8 cellular contexts compared by ENCODE assay signal in genomic region chr1:36088577-36089392, GRCh38. TPM values are rescaled to one million over a fixed set of nuclear protein-coding genes. Genes with fewer than 3 reads are reported as not detected.
DNase-seq lines count a peak whose midpoint lies in the region; ATAC-seq and TF ChIP-seq lines count a peak whose summit lies in the region.

Gene ADPRS (plus strand): TSS chr1:36088892. CDS start chr1:36088905, 13 bp downstream.

- CTCF ChIA-PET in BJ (lab: Yijun Ruan, JAX) = interaction anchor here (0.6 to 4.4 kb wide), 5 partner anchors 15 to 347 kb away, joined by 3 to 22 read pairs (median 4); partner anchors contain the start of gene AGO1

- peaks cover 19% of the 10 kb centered on the region for H3K36me3 ChIP-seq in BJ (ENCODE audit: control insufficient read depth, insufficient read depth, low read length)

- DNase-seq in BJ (ENCODE audit: low read depth) (no peak), NCI-H460 (ENCODE audit: extremely low read depth, low read depth) (peak; percentile 75), chondrocyte (ENCODE audit: low spot score) (peak; percentile 97), kidney glomerular epithelial cell (lab: John Stamatoyannopoulos, UW) (peak; percentile 75)
- DNase-seq in activated CD4-positive, alpha-beta T cell treated with anti-CD3 and anti-CD28 coated beads for 24 hours (ENCODE audit: low read depth in 2 of 2) = peak; percentile 82 to 83
- peak; percentile 78 to 88 for DNase-seq in stimulated activated CD4-positive, alpha-beta T cell treated with anti-CD3 and anti-CD28 coated beads, Interleukin-15, amount 100 ng/mL, for 48 hours (ENCODE audit: low read depth in 2 of 2)

- H3K4me3 Mint-ChIP-seq in chondrocyte (ENCODE audit: unreplicated experiment) = peak within 1 kb of the TSS; percentile 83

- H3K9me3 Mint-ChIP-seq in chondrocyte (ENCODE audit: low read depth) = no peaks in the 10 kb centered on the region

- peak; percentile 98 for TF ChIP-seq POLR2A in GM19193 (IDR thresholded peaks at IDR 0.05; ENCODE audit: extremely low read depth, insufficient read depth, insufficient read length)

- H3K27me3 ChIP-seq in BJ (ENCODE audit: control insufficient read depth, insufficient read depth, low read length) = no peaks in the 10 kb centered on the region

- peak within 1 kb of the TSS; percentile 96 for H3K4me3 ChIP-seq in BJ (ENCODE audit: low read depth, low read length)

- TF ChIP-seq CTCF in BJ (IDR thresholded peaks at IDR 0.05; ENCODE audit: insufficient read depth, low read depth, low read length) (peak; percentile 85), chondrocyte (IDR thresholded peaks at IDR 0.05) (peak; percentile 98)

- POLR2A ChIA-PET in BJ (lab: Charles Lee) = interaction anchor here (0.7 kb wide), 1 partner anchor 156 kb away, joined by 3 read pairs; no protein-coding TSS in a partner anchor

- H3K27ac Mint-ChIP-seq in chondrocyte (ENCODE audit: unreplicated experiment) = peak within 1 kb of the TSS; percentile 87

- peak; percentile 83 for ATAC-seq in HG03432 (IDR thresholded peaks at IDR 0.05; ENCODE audit: unreplicated experiment)

- peaks cover 17% of the 10 kb centered on the region for H3K4me1 Mint-ChIP-seq in chondrocyte (ENCODE audit: low read depth)

- H3K36me3 Mint-ChIP-seq in chondrocyte (ENCODE audit: low read depth) = peaks cover 11% of the 10 kb centered on the region

- H3K27me3 Mint-ChIP-seq in chondrocyte (ENCODE audit: low read depth) = no peaks in the 10 kb centered on the region

RNA-seq across cellular contexts. Expression of gene ADPRS, which starts in this region (rescaled TPM):
- polyA plus RNA-seq in BJ (2011; rRNA removed) = 30.0 and 46.4 TPM in 2 replicates
- 13.2 and 20.0 TPM in 2 replicates for polyA minus RNA-seq in BJ (2011; rRNA and poly(A)+ RNA removed)
- 16.7 and 21.5 TPM in 2 replicates for total RNA-seq in NCI-H460 (2014; rRNA removed; shearing (Covaris generic))
- 30.2 and 43.4 TPM in 2 replicates for polyA plus RNA-seq in NCI-H460 (2014; cell fraction: nucleus; rRNA removed)
- total RNA-seq in chondrocyte = 24.0 to 26.9 TPM (median 26.8 TPM) in 3 replicates
